ENCODE assay signal across 25 cellular contexts in the genomic region with DNA sequence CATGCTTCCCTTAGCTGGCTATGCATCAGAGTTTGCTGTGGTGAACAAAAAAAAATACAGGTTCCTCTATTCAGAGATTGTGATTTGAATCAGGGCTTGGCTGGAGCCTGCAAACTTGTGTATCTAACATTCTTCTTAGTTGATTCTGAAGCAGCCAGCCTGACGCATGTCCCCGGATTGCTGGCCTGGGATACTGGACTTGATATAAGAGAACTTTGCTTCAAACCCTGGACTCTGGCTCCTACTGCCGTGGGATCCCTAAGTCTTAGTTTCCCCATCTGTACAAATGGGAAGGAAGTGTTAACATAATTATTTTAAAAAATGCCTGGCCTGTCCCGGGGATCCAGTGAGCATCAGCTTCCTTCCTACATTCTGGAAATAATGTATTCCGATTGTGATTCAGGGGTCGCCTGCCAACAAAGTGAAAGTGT.
DNase-seq lines count a peak whose midpoint lies in the region; ATAC-seq, FAIRE-seq and TF ChIP-seq lines count a peak whose summit lies in the region.
"Had no signal": no experiment of that assay in that cellular context is flagged by ENCODE, and none has a peak within 500 bp of the region (broad histone marks: within the 10 kb centered on the region; RNA-seq: fewer than 3 reads in every experiment).

No MANE protein-coding gene starts in this region.

- peaks cover 3% of the 10 kb centered on the region for H3K79me2 ChIP-seq in mammary epithelial cell (ENCODE audit: insufficient read depth, low read length)

- H3K27me3 ChIP-seq in breast epithelium (no peaks in the 10 kb centered on the region), mammary epithelial cell (ENCODE audit: insufficient read depth, low read length) (no peaks in the 10 kb centered on the region), upper lobe of right lung (no peaks in the 10 kb centered on the region)
- H3K27me3 ChIP-seq: BE2C had no signal

- no peak overlapping the region for H3K9ac ChIP-seq in mammary epithelial cell (ENCODE audit: insufficient read depth, low read length)

- no peaks in the 10 kb centered on the region for H3K36me3 Mint-ChIP-seq in brain

- DNase-seq in breast epithelium (ENCODE audit: low spot score in 2 of 2) = no peak
- DNase-seq in mammary epithelial cell = no peak
- peak; percentile 79 for DNase-seq in fibroblast of the aortic adventitia (ENCODE audit: low read depth)
- no peak for DNase-seq in upper lobe of right lung
- DNase-seq in NCI-H1417 treated with DMSO at 0.1 percent for 48 hours (lab: John Stamatoyannopoulos, UW) = no peak
- DNase-seq in GM19238 (ENCODE audit: insufficient read length, low spot score) = no peak
- DNase-seq in RCC 7860 (ENCODE audit: low spot score) = no peak
- DNase-seq: activated naive CD4-positive, alpha-beta T cell treated with anti-CD3 and anti-CD28 coated beads for 36 hours; activated T-cell treated with anti-CD3 and anti-CD28 coated beads, Interleukin-2, amount 50 U/mL, for 48 hours; amygdala; BE2C; COR-L47; DND-41; foreskin melanocyte; KBM-7; NCI-H1694 treated with DMSO at 0.1 percent for 48 hours; NCI-H2171 treated with DMSO at 0.1 percent for 48 hours; NCI-H69; SHP77; stimulated activated CD4-positive, alpha-beta T cell treated with anti-CD3 and anti-CD28 coated beads, Interleukin-4, amount 100 ng/mL, for 1 hour; stimulated activated naive CD4-positive, alpha-beta T cell had no signal

- peak; percentile 27 for ATAC-seq in upper lobe of right lung
- ATAC-seq: A549, GM12878 had no signal

- H4K20me1 ChIP-seq in mammary epithelial cell (ENCODE audit: insufficient read depth, low read length) = no peaks in the 10 kb centered on the region

- peaks cover 2% of the 10 kb centered on the region for H3K27me3 Mint-ChIP-seq in brain

- WGBS in mammary epithelial cell (ENCODE audit: low coverage, missing lambda C conversion rate) = 55% methylated on average over 6 of the region's 6 CpGs

- dilution Hi-C loops in mammary epithelial cell (cut with HindIII; ENCODE audit: low sequenced_read_pairs) = loop anchor here (25.0 kb wide), 3 partner anchors 93 to 968 kb away; no protein-coding TSS in a partner anchor

- no peak for TF ChIP-seq POLR2A in breast epithelium (IDR thresholded peaks at IDR 0.05)

- H3K4me3 ChIP-seq in breast epithelium (peak overlapping the region in 1 of 3 donors; percentile 21), mammary epithelial cell (replicated peaks in 1 of 3; ENCODE audit: insufficient read depth in 1 of 3, low read depth in 2 of 3, low read length in 3 of 3) (no peak overlapping the region), fibroblast of the aortic adventitia (ENCODE audit: low read depth, low read length) (no peak overlapping the region), upper lobe of right lung (no peak overlapping the region)
- H3K4me3 ChIP-seq: A549, GM12878 had no signal

- H3K4me3 Mint-ChIP-seq in brain = no peak overlapping the region
- H3K4me3 Mint-ChIP-seq: activated naive CD4-positive, alpha-beta T cell treated with anti-CD3 and anti-CD28 coated beads for 36 hours had no signal

- no peaks in the 10 kb centered on the region for H3K36me3 ChIP-seq in breast epithelium
- peaks cover 13% of the 10 kb centered on the region for H3K36me3 ChIP-seq in mammary epithelial cell (ENCODE audit: insufficient read depth, low read length)
- no peaks in the 10 kb centered on the region for H3K36me3 ChIP-seq in upper lobe of right lung

- H2AFZ ChIP-seq in mammary epithelial cell (ENCODE audit: low read depth, low read length) = no peak overlapping the region

- in situ Hi-C loops in mammary epithelial cell (cut with MboI; ENCODE audit: low sequenced_read_pairs in 2 of 2) = loop anchor here in 1 of 2 donors (25.0 kb wide), 1 partner anchor 993 kb away; no protein-coding TSS in a partner anchor

- peaks cover 0 to 7% (median 0%) of the 10 kb centered on the region in 5 experiments for H3K9me3 Mint-ChIP-seq in brain
- H3K9me3 Mint-ChIP-seq: activated naive CD4-positive, alpha-beta T cell treated with anti-CD3 and anti-CD28 coated beads for 36 hours had no signal

- H3K4me1 Mint-ChIP-seq in brain = peaks cover 48% of the 10 kb centered on the region

- H3K4me1 ChIP-seq in breast epithelium (peaks cover 2 to 8% of the 10 kb centered on the region in 2 donors), mammary epithelial cell (ENCODE audit: insufficient read depth, low read length) (no peaks in the 10 kb centered on the region), upper lobe of right lung (peaks cover 13% of the 10 kb centered on the region)
- H3K4me1 ChIP-seq: A549, BE2C had no signal

- no peak for FAIRE-seq in RCC 7860 (lab: Jason Lieb, UNC)
- FAIRE-seq: A549, colon, GM12878 had no signal

- intact Hi-C loops in breast epithelium (cut with DNase I; ENCODE audit: low total_unique reads) = no loop called here
- intact Hi-C loops in mammary epithelial cell (cut with micrococcal nuclease) = no loop called here
- intact Hi-C loops in upper lobe of right lung (cut with DNase I) = loop anchor here (10.0 kb wide), 1 partner anchor 116 kb away; no protein-coding TSS in a partner anchor

- CTCF ChIA-PET in mammary epithelial cell (lab: Charles Lee; ENCODE audit: low non-redundant PET) = no interaction called here

- peak overlapping the region in 3 of 5 experiments; percentile 30 to 92 (median 86) for H3K27ac Mint-ChIP-seq in brain
- H3K27ac Mint-ChIP-seq: activated naive CD4-positive, alpha-beta T cell treated with anti-CD3 and anti-CD28 coated beads for 36 hours had no signal

- BruUV-seq in mammary epithelial cell (replicated peaks; lab: Mats Ljungman, UMichigan) = no TSS peak

- peak overlapping the region; percentile 44 to 56 for H3K27ac ChIP-seq in breast epithelium
- no peak overlapping the region for H3K27ac ChIP-seq in mammary epithelial cell (ENCODE audit: insufficient read depth, low read depth, low read length)
- no peak overlapping the region for H3K27ac ChIP-seq in upper lobe of right lung
- H3K27ac ChIP-seq: A549 had no signal

- H3K4me2 ChIP-seq in mammary epithelial cell (ENCODE audit: insufficient read depth, low read depth, low read length) = no peak overlapping the region
- H3K4me2 ChIP-seq: A549 had no signal

- H3K9me3 ChIP-seq in breast epithelium (no peaks in the 10 kb centered on the region), mammary epithelial cell (replicated peaks; ENCODE audit: insufficient read depth, low read length) (no peaks in the 10 kb centered on the region), upper lobe of right lung (no peaks in the 10 kb centered on the region)
- H3K9me3 ChIP-seq: A549, BE2C had no signal

- TF ChIP-seq CTCF in breast epithelium (IDR thresholded peaks at IDR 0.05) (no peak), mammary epithelial cell (conservative IDR thresholded peaks at IDR 0.05 in 1 of 2, IDR thresholded peaks at IDR 0.05 in 1 of 2; ENCODE audit: extremely low read depth in 1 of 2, insufficient read depth in 1 of 2, low read depth in 1 of 2, low read length in 2 of 2) (no peak), brain (conservative IDR thresholded peaks at IDR 0.05) (no peak), fibroblast of the aortic adventitia (IDR thresholded peaks at IDR 0.05; ENCODE audit: insufficient read depth, low read length) (no peak), upper lobe of right lung (IDR thresholded peaks at IDR 0.05) (no peak)

Comparison
In these comparisons a context has a peak if more than half of its experiments do, and no peak if none do; other contexts are left out.
1. H3K27ac ChIP-seq: peak in breast epithelium (2 of 2); none in mammary epithelial cell (single experiment) and upper lobe of right lung (single experiment).